Comparison of ENCODE assay signal across 18 cellular contexts in the genomic region with DNA sequence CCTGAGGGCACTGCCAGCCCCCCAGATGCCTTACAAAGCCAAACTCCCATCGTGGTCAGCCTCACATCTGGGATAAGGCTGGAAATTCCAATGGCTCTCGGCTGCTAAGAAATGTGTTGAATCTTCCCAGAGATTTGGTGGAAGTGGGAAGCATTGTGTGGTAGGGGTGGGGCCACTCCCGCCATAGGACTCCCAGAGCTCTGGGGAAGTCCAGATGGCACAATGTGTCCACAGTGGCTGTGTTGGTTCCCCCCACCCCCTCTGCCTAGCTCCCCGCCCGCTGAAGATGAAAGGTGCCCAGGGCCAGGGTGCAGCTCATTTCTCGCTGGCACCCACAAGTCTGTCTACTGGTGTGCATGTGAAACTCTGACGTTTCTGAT.
DNase-seq lines count a peak whose midpoint lies in the region; ATAC-seq, FAIRE-seq and TF ChIP-seq lines count a peak whose summit lies in the region.
"Had no signal": no experiment of that assay in that cellular context is flagged by ENCODE, and none has a peak within 500 bp of the region (broad histone marks: within the 10 kb centered on the region; RNA-seq: fewer than 3 reads in every experiment).

No MANE protein-coding gene starts in this region.

- H3K9ac ChIP-seq in mesendoderm (ENCODE audit: low read length) = no peak overlapping the region

- H3K9me3 ChIP-seq in uterus = no peaks in the 10 kb centered on the region
- H3K9me3 ChIP-seq: SJCRH30 had no signal

- H3K9me3 Mint-ChIP-seq in chondrocyte (ENCODE audit: low read depth) = peaks cover 5% of the 10 kb centered on the region
- peaks cover 3 to 5% of the 10 kb centered on the region in 2 donors for H3K9me3 Mint-ChIP-seq in stimulated activated naive B cell treated with anti-CD40 and anti-IgM and Interleukin-4, amounts not matched to agents 10 μg/mL and 1 μg/mL and 100 μg/mL, for 72 hours

- H2BK5ac ChIP-seq in mesendoderm (ENCODE audit: low read length) = no peak overlapping the region

- no peak overlapping the region for H3K56ac ChIP-seq in mesendoderm (ENCODE audit: low read length)

- DNase-seq in EH (ENCODE audit: low read depth) (peak; percentile 23), chondrocyte (ENCODE audit: low spot score) (peak; percentile 29), mesendoderm (no peak), uterus (no peak), GM19239 (ENCODE audit: insufficient read length, low spot score) (no peak)
- no peak for DNase-seq in stimulated activated naive B cell treated with anti-CD40 and anti-IgM and Interleukin-4, amounts not matched to agents 10 μg/mL and 1 μg/mL and 100 μg/mL, for 72 hours
- DNase-seq: activated naive CD8-positive, alpha-beta T cell treated with anti-CD3 and anti-CD28 coated beads, Interleukin-2, amount 50 U/mL, for 24 hours; activated T-cell treated with anti-CD3 and anti-CD28 coated beads, Interleukin-2, amount 50 U/mL, for 24 hours; CD4-positive, CD25-positive, alpha-beta regulatory T cell; cerebellar nuclear complex; EL; naive thymus-derived CD8-positive, alpha-beta T cell; NCI-H2107; SJCRH30 had no signal

- H3K4me1 ChIP-seq in mesendoderm (ENCODE audit: control insufficient read depth, low read depth, low read length) = no peaks in the 10 kb centered on the region
- H3K4me1 ChIP-seq in uterus = peaks cover 0 to 13% of the 10 kb centered on the region in 2 donors

- intact Hi-C loops in uterus (cut with DNase I; ENCODE audit: low total_unique reads) = no loop called here

- no peak overlapping the region for H2BK120ac ChIP-seq in mesendoderm (ENCODE audit: low read depth, low read length)

- ATAC-seq in stimulated activated naive B cell treated with anti-CD40 and anti-IgM and Interleukin-4, amounts not matched to agents 10 μg/mL and 1 μg/mL and 100 μg/mL, for 72 hours (replicated peaks) = no peak
- ATAC-seq in HG02763 (IDR thresholded peaks at IDR 0.05; ENCODE audit: unreplicated experiment) (no peak), GM18517 (IDR thresholded peaks at IDR 0.05; ENCODE audit: unreplicated experiment) (no peak)
- ATAC-seq: activated naive CD8-positive, alpha-beta T cell treated with anti-CD3 and anti-CD28 coated beads, Interleukin-2, amount 50 U/mL, for 24 hours; naive thymus-derived CD8-positive, alpha-beta T cell had no signal

- H2AK5ac ChIP-seq in mesendoderm (ENCODE audit: low read length) = no peak overlapping the region

- FAIRE-seq in GM19239 (lab: Jason Lieb, UNC) = no peak
- FAIRE-seq: GM12892 had no signal

- H4K8ac ChIP-seq in mesendoderm (ENCODE audit: low read depth, low read length) = no peak overlapping the region

- no CpG with 5 or more reads among the region's 7 CpGs for WGBS in mesendoderm (ENCODE audit: extremely low coverage, insufficient coverage, low lambda C conversion rate)

- H3K27ac Mint-ChIP-seq in chondrocyte (ENCODE audit: unreplicated experiment) = no peak overlapping the region
- H3K27ac Mint-ChIP-seq in stimulated activated naive B cell treated with anti-CD40 and anti-IgM and Interleukin-4, amounts not matched to agents 10 μg/mL and 1 μg/mL and 100 μg/mL, for 72 hours = peak overlapping the region; percentile 20
- H3K27ac Mint-ChIP-seq: activated naive CD8-positive, alpha-beta T cell treated with anti-CD3 and anti-CD28 coated beads, Interleukin-2, amount 50 U/mL, for 24 hours; activated T-cell treated with anti-CD3 and anti-CD28 coated beads, Interleukin-2, amount 50 U/mL, for 24 hours; stimulated activated naive CD8-positive, alpha-beta T cell treated with anti-CD3 and anti-CD28 coated beads, Interleukin-15, Interleukin-2, amounts not matched to agents 100 ng/mL and 50 ng/mL, for 24 hours had no signal

- H3K4me2 ChIP-seq in mesendoderm (ENCODE audit: low read length) = no peak overlapping the region

- H3K4ac ChIP-seq in mesendoderm (ENCODE audit: low read depth, low read length) = no peak overlapping the region

- no peak overlapping the region for H3K4me3 Mint-ChIP-seq in chondrocyte (ENCODE audit: unreplicated experiment)
- H3K4me3 Mint-ChIP-seq in stimulated activated naive B cell treated with anti-CD40 and anti-IgM and Interleukin-4, amounts not matched to agents 10 μg/mL and 1 μg/mL and 100 μg/mL, for 72 hours = no peak overlapping the region
- H3K4me3 Mint-ChIP-seq: activated naive CD8-positive, alpha-beta T cell treated with anti-CD3 and anti-CD28 coated beads, Interleukin-2, amount 50 U/mL, for 24 hours; activated T-cell treated with anti-CD3 and anti-CD28 coated beads, Interleukin-2, amount 50 U/mL, for 24 hours; CD4-positive, CD25-positive, alpha-beta regulatory T cell; stimulated activated naive CD8-positive, alpha-beta T cell treated with anti-CD3 and anti-CD28 coated beads, Interleukin-15, Interleukin-2, amounts not matched to agents 100 ng/mL and 50 ng/mL, for 24 hours had no signal

- H3K36me3 ChIP-seq in mesendoderm (ENCODE audit: control insufficient read depth, insufficient read depth, low read length) = no peaks in the 10 kb centered on the region
- H3K36me3 ChIP-seq in uterus = no peaks in the 10 kb centered on the region
- H3K36me3 ChIP-seq: SJCRH30 had no signal

- no peaks in the 10 kb centered on the region for H3K79me2 ChIP-seq in mesendoderm (ENCODE audit: control insufficient read depth, insufficient read depth, low read length)

- TF ChIP-seq CTCF in chondrocyte (IDR thresholded peaks at IDR 0.05) (no peak), uterus (IDR thresholded peaks at IDR 0.05) (no peak)

- no peak overlapping the region for H3K23ac ChIP-seq in mesendoderm (ENCODE audit: low read length)

- H3K79me1 ChIP-seq in mesendoderm (ENCODE audit: low read length) = no peaks in the 10 kb centered on the region

- no peak overlapping the region for H2BK15ac ChIP-seq in mesendoderm (replicated peaks; ENCODE audit: low read depth)

- H3K27me3 ChIP-seq in mesendoderm (ENCODE audit: insufficient read depth, low read length, poor library complexity) (no peaks in the 10 kb centered on the region), uterus (no peaks in the 10 kb centered on the region)
- H3K27me3 ChIP-seq: SJCRH30 had no signal

- TF ChIP-seq POLR2A in uterus (IDR thresholded peaks at IDR 0.05) = no peak

- peaks cover 9% of the 10 kb centered on the region for H3K4me1 Mint-ChIP-seq in chondrocyte (ENCODE audit: low read depth)
- peaks cover 18 to 21% of the 10 kb centered on the region in 2 donors for H3K4me1 Mint-ChIP-seq in stimulated activated naive B cell treated with anti-CD40 and anti-IgM and Interleukin-4, amounts not matched to agents 10 μg/mL and 1 μg/mL and 100 μg/mL, for 72 hours

- peak overlapping the region; percentile 7 for H3K18ac ChIP-seq in mesendoderm (ENCODE audit: low read length)

- H3K27ac ChIP-seq in mesendoderm (ENCODE audit: low read depth, low read length) (no peak overlapping the region), uterus (peak overlapping the region in 1 of 2 donors; percentile 49)
- H3K27ac ChIP-seq: SJCRH30 had no signal

- H3K36me3 Mint-ChIP-seq in chondrocyte (ENCODE audit: low read depth) = peaks cover 3% of the 10 kb centered on the region
- peaks cover 4 to 5% of the 10 kb centered on the region in 2 donors for H3K36me3 Mint-ChIP-seq in stimulated activated naive B cell treated with anti-CD40 and anti-IgM and Interleukin-4, amounts not matched to agents 10 μg/mL and 1 μg/mL and 100 μg/mL, for 72 hours

- H3K27me3 Mint-ChIP-seq in chondrocyte (ENCODE audit: low read depth) = no peaks in the 10 kb centered on the region
- no peaks in the 10 kb centered on the region for H3K27me3 Mint-ChIP-seq in stimulated activated naive B cell treated with anti-CD40 and anti-IgM and Interleukin-4, amounts not matched to agents 10 μg/mL and 1 μg/mL and 100 μg/mL, for 72 hours
- H3K27me3 Mint-ChIP-seq: activated naive CD8-positive, alpha-beta T cell treated with anti-CD3 and anti-CD28 coated beads, Interleukin-2, amount 50 U/mL, for 24 hours; activated T-cell treated with anti-CD3 and anti-CD28 coated beads, Interleukin-2, amount 50 U/mL, for 24 hours; naive thymus-derived CD8-positive, alpha-beta T cell; stimulated activated naive CD8-positive, alpha-beta T cell treated with anti-CD3 and anti-CD28 coated beads, Interleukin-15, Interleukin-2, amounts not matched to agents 100 ng/mL and 50 ng/mL, for 24 hours had no signal

- H3K4me3 ChIP-seq in mesendoderm (ENCODE audit: low read length) (no peak overlapping the region), uterus (no peak overlapping the region)
- H3K4me3 ChIP-seq: SJCRH30 had no signal

- no peak overlapping the region for H4K5ac ChIP-seq in mesendoderm (ENCODE audit: low read length)

Comparison
In these comparisons a context has a peak if more than half of its experiments do, and no peak if none do; other contexts are left out.
1. DNase-seq: peak in EH (single experiment) and chondrocyte (single experiment); none in mesendoderm (single experiment), stimulated activated naive B cell treated with anti-CD40 and anti-IgM and Interleukin-4, amounts not matched to agents 10 μg/mL and 1 μg/mL and 100 μg/mL, for 72 hours (single experiment), uterus (0 of 2) and GM19239 (single experiment).